8 cellular contexts compared by ENCODE assay signal in genomic region chr1:16514107-16515055, GRCh38. TPM values are rescaled to one million over a fixed set of nuclear protein-coding genes. Genes with fewer than 3 reads are reported as not detected.
DNase-seq lines count a peak whose midpoint lies in the region; ATAC-seq, FAIRE-seq and TF ChIP-seq lines count a peak whose summit lies in the region.
"Not testable (repeated sequence)": the region's sequence is repeated elsewhere in the genome, so short reads cannot be mapped to it uniquely, and the experiment has no call there.

TSS of gene RNU1-1 (minus strand) at chr1:16514285.

- H2AK5ac ChIP-seq in IMR-90 (ENCODE audit: low read depth, low read length), result not testable (repeated sequence)

- H2BK20ac ChIP-seq in IMR-90 (ENCODE audit: low read depth, low read length), result peak within 1 kb of the TSS; percentile 98

- FAIRE-seq in bronchial epithelial cell (lab: Jason Lieb, UNC), result not testable (repeated sequence)

- dilution Hi-C loops in IMR-90 (cut with HindIII; ENCODE audit: low sequenced_read_pairs, unreplicated experiment), result not testable (repeated sequence)

- peak within 1 kb of the TSS; percentile 96 for H3K27ac ChIP-seq in IMR-90 (ENCODE audit: insufficient read depth, low read length)

- POLR2A ChIA-PET in IMR-90 (lab: Charles Lee; ENCODE audit: unreplicated experiment), result interaction anchor here (0.6 kb wide), 1 partner anchor 402 kb away, joined by 3 read pairs; no protein-coding TSS in a partner anchor

- peak within 1 kb of the TSS; percentile 93 for H3K9ac ChIP-seq in IMR-90 (ENCODE audit: low read depth, low read length)

- H3K27me3 ChIP-seq in IMR-90 (ENCODE audit: control insufficient read depth, insufficient read depth, low read length); bronchial epithelial cell (ENCODE audit: control insufficient read depth, insufficient read depth, low read length): not testable (repeated sequence)

- not testable (repeated sequence) for H3K9me3 ChIP-seq in IMR-90 (ENCODE audit: control insufficient read depth, insufficient read depth, low read length)

- TF ChIP-seq POLR2A in IMR-90 (IDR thresholded peaks at IDR 0.05; ENCODE audit: low read depth, low read length), result peak; percentile 55; the same call in 1 of the 2 replicates

- peak within 1 kb of the TSS; percentile 96 for H3K4ac ChIP-seq in IMR-90 (ENCODE audit: low read depth, low read length)

- ATAC-seq in IMR-90 (ENCODE audit: low read depth) (peak; percentile 46), left ventricle myocardium superior (peak; percentile 78)

- CTCF ChIA-PET in IMR-90 (lab: Yijun Ruan, JAX), result not testable (repeated sequence)

- H3K4me3 ChIP-seq in IMR-90 (ENCODE audit: insufficient read depth, low read depth, low read length), result peak within 1 kb of the TSS; percentile 52
- H3K4me3 ChIP-seq in bronchial epithelial cell (ENCODE audit: low read depth, low read length), result peak within 1 kb of the TSS; percentile 30

- H3K36me3 ChIP-seq in IMR-90 (ENCODE audit: control insufficient read depth, insufficient read depth, low read length); bronchial epithelial cell (ENCODE audit: control insufficient read depth, insufficient read depth, low read length): not testable (repeated sequence)

- peak within 1 kb of the TSS; percentile 89 for H2AFZ ChIP-seq in IMR-90 (replicated peaks; ENCODE audit: low read length, poor library complexity)

- peak within 1 kb of the TSS; percentile 97 for H3K14ac ChIP-seq in IMR-90 (replicated peaks; ENCODE audit: low read depth, low read length)

- H3K79me1 ChIP-seq in IMR-90 (ENCODE audit: low read depth in 1 of 2, low read length in 2 of 2), result not testable (repeated sequence)

- peak within 1 kb of the TSS; percentile 89 for H3K4me2 ChIP-seq in IMR-90 (ENCODE audit: low read depth, low read length)

- peak within 1 kb of the TSS; percentile 100 for H2BK5ac ChIP-seq in IMR-90 (ENCODE audit: low read depth, low read length, poor library complexity, severe bottlenecking)

- H4K91ac ChIP-seq in IMR-90 (ENCODE audit: insufficient read depth, low read depth, low read length), result peak within 1 kb of the TSS; percentile 99

- H3K23ac ChIP-seq in IMR-90 (ENCODE audit: low read depth, low read length), result peak within 1 kb of the TSS; percentile 90

- not testable (repeated sequence) for H4K20me1 ChIP-seq in IMR-90 (ENCODE audit: insufficient read depth, low read length)

- H3K18ac ChIP-seq in IMR-90 (ENCODE audit: low read depth, low read length), result peak within 1 kb of the TSS; percentile 96

- in situ Hi-C loops in IMR-90 (cut with MboI; ENCODE audit: low sequenced_read_pairs), result not testable (repeated sequence)

- 0% methylated on average over 2 of the region's 40 CpGs; no CpG with 5 or more reads in 1 of the 2 experiments for WGBS in IMR-90 (ENCODE audit: extremely low coverage in 2 of 2, insufficient read length in 1 of 2), 2 experiments

- H4K5ac ChIP-seq in IMR-90 (ENCODE audit: low read depth, low read length), result peak within 1 kb of the TSS; percentile 96

- peak within 1 kb of the TSS; percentile 76 to 97 for H4K8ac ChIP-seq in IMR-90 (ENCODE audit: low read depth in 2 of 2, low read length in 2 of 2)

- TF ChIP-seq RAD21 in IMR-90 (IDR thresholded peaks at IDR 0.05; ENCODE audit: low read length), result not testable (repeated sequence)

- not testable (repeated sequence) for H3K4me1 ChIP-seq in IMR-90 (ENCODE audit: control insufficient read depth, insufficient read depth, low read length)

- H3K56ac ChIP-seq in IMR-90 (ENCODE audit: extremely low read depth, insufficient read depth, low read length), result peak within 1 kb of the TSS; percentile 87

- H3K9me1 ChIP-seq in IMR-90 (ENCODE audit: insufficient read depth, low read length), result not testable (repeated sequence)

- DNase-seq in COR-L47 (lab: John Stamatoyannopoulos, UW), result peak; percentile 57
- DNase-seq in IMR-90, result peak; percentile 83
- DNase-seq in NK-92 treated with Interleukin-12 subunit alpha and Interleukin-12 subunit beta, amount 100 ng/mL, for 24 hours (lab: John Stamatoyannopoulos, UW), result peak; percentile 63
- peak; percentile 65 for DNase-seq in activated CD4-positive, alpha-beta T cell treated with anti-CD3 and anti-CD28 coated beads, Interleukin-2, amount 50 U/mL, for 1 hour
- DNase-seq in bronchial epithelial cell (ENCODE audit: low read depth), result peak; percentile 69
- DNase-seq in left ventricle myocardium superior, result peak; percentile 79
- peak; percentile 86 for DNase-seq in occipital lobe (lab: John Stamatoyannopoulos, UW)
- peak; percentile 43 to 55 for DNase-seq in stimulated activated CD8-positive, alpha-beta memory T cell treated with anti-CD3 and anti-CD28 coated beads, Interleukin-7, amount 100 ng/mL, for 1 hour (ENCODE audit: low read depth in 2 of 2)

- peak within 1 kb of the TSS; percentile 61 for H2AK9ac ChIP-seq in IMR-90 (replicated peaks; ENCODE audit: low read depth, low read length, poor library complexity)

- not testable (repeated sequence) for TF ChIP-seq CTCF in IMR-90 (conservative IDR thresholded peaks at IDR 0.05; ENCODE audit: low read depth, low read length); bronchial epithelial cell (IDR thresholded peaks at IDR 0.05; ENCODE audit: insufficient read depth, low read length, severe bottlenecking)

- H2BK120ac ChIP-seq in IMR-90 (ENCODE audit: low read depth, low read length), result peak within 1 kb of the TSS; percentile 99

- not testable (repeated sequence) for H2BK15ac ChIP-seq in IMR-90 (ENCODE audit: low read depth, low read length)

- intact Hi-C loops in IMR-90 (cut with micrococcal nuclease); left ventricle myocardium superior (cut with micrococcal nuclease): not testable (repeated sequence)

- BruUV-seq in IMR-90 (replicated peaks; lab: Mats Ljungman, UMichigan), result not testable (repeated sequence)

TF ChIP-seq in IMR-90, 13 proteins besides CTCF, POLR2A, EP300 and RAD21:
- 0 out of 2 replicates have a peak, but pooled peaks have one; percentile 56 for TF ChIP-seq MAZ (IDR thresholded peaks at IDR 0.05; ENCODE audit: borderline replicate concordance, low read depth, low read length)

RNA-seq across cellular contexts. Expression of gene RNU1-1, which starts in this region (rescaled TPM):
- under 0.01 TPM in 2 replicates for total RNA-seq in IMR-90 (2012; rRNA removed)
- polyA plus RNA-seq in IMR-90 (2012; rRNA removed), result not detected in 2 replicates
- not detected in 2 replicates for polyA plus RNA-seq in IMR-90 (2012; cell fraction: cytosol; rRNA removed)
- not detected in 2 replicates for polyA plus RNA-seq in IMR-90 (2012; cell fraction: nucleus; rRNA removed; ENCODE audit: low replicate concordance)
- total RNA-seq in bronchial epithelial cell, result 2,323 and 5,262 TPM in 2 replicates
- 4,234 TPM for total RNA-seq in left ventricle myocardium superior
- under 0.01 TPM for total RNA-seq in occipital lobe

Comparison
In these comparisons a context has a peak if more than half of its experiments do, and no peak if none do; other contexts are left out.
1. Peak in every context shown above with its lines: DNase-seq, ATAC-seq, H3K4me3 ChIP-seq and H3K27ac ChIP-seq.
2. RNA of gene RNU1-1 (total RNA-seq): 2,323 to 5,262 TPM in bronchial epithelial cell and 4,234 TPM in left ventricle myocardium superior (single experiment); under 0.01 TPM in IMR-90 and under 0.01 TPM in occipital lobe (single experiment); every median in the first group is over 1,000 times any median in the second.
3. Peak in DNase-seq, ATAC-seq, H3K4me3 ChIP-seq, H3K27ac ChIP-seq, H3K9ac ChIP-seq and H3K4me2 ChIP-seq in IMR-90; RNA of the gene not detected or under 1 TPM.
4. Peak in DNase-seq in occipital lobe; RNA of the gene not detected or under 1 TPM.